21 cellular contexts compared by ENCODE assay signal in the genomic region with DNA sequence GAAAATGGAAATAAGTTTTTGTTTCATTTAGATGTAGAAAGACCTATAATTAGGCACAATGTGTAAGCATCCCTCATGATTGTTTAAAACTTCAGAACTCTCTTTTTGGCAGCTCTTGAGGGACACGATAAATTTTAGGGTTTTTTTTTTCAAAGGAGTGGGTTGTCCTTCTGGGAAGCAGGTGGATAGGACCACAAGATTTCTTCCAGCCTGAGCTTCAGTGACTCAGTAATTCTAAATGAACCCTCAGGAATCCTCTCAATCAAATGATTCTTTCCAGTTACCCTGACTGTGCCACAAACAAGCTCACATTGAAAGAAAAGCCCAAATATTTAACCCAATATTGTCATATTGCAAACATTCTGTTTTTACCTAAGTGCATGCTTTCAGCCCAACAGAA. TPM values are rescaled to one million over a fixed set of nuclear protein-coding genes. Genes with fewer than 3 reads are reported as not detected.
"Had no signal": no experiment of that assay in that cellular context is flagged by ENCODE, and none has a peak within 500 bp of the region (broad histone marks: within the 10 kb centered on the region; RNA-seq: fewer than 3 reads in every experiment).

No MANE protein-coding gene starts in this region.

- H3K4me3 Mint-ChIP-seq: activated CD8-positive, alpha-beta T cell treated with anti-CD3 and anti-CD28 coated beads, Interleukin-2, amount 10 ng/mL, durations not matched to agents 7 days and 5 days; endodermal cell; memory B cell; naive thymus-derived CD8-positive, alpha-beta T cell; stimulated activated naive CD8-positive, alpha-beta T cell treated with anti-CD3 and anti-CD28 coated beads, Interleukin-15, Interleukin-2, amounts not matched to agents 100 ng/mL and 50 ng/mL, for 24 hours; WTC11 had no signal

- H3K27me3 ChIP-seq: brain microvascular endothelial cell, hepatocyte, testis had no signal

- H3K4me3 ChIP-seq: hepatocyte, mucosa of descending colon, testis had no signal

- H3K4me1 Mint-ChIP-seq: memory B cell; naive thymus-derived CD8-positive, alpha-beta T cell; WTC11 had no signal

- FAIRE-seq: keratinocyte had no signal

- H3K4me1 ChIP-seq: testis had no signal

- H3K79me2 ChIP-seq: hepatocyte had no signal

- H3K4me2 ChIP-seq: hepatocyte had no signal

- H3K36me3 Mint-ChIP-seq: activated naive CD4-positive, alpha-beta T cell treated with anti-CD3 and anti-CD28 coated beads, Interleukin-2, amount 50 U/mL, for 72 hours; memory B cell; naive thymus-derived CD8-positive, alpha-beta T cell; WTC11 had no signal

- H2AFZ ChIP-seq: hepatocyte had no signal

- DNase-seq: activated CD4-positive, alpha-beta T cell treated with anti-CD3 and anti-CD28 coated beads for 48 hours; activated CD8-positive, alpha-beta memory T cell treated with anti-CD3 and anti-CD28 coated beads, Interleukin-2, amount 50 U/mL, for 4 hours; activated CD8-positive, alpha-beta T cell treated with anti-CD3 and anti-CD28 coated beads, Interleukin-2, amount 10 ng/mL, durations not matched to agents 7 days and 5 days; activated effector memory CD4-positive, alpha-beta T cell treated with anti-CD3 and anti-CD28 coated beads, Interleukin-2, amount 50 U/mL, for 16 hours; activated T-cell treated with anti-CD3 and anti-CD28 coated beads, Interleukin-2, amount 50 U/mL, for 48 hours; brain microvascular endothelial cell; endodermal cell; erythroblast; mucosa of descending colon; naive thymus-derived CD8-positive, alpha-beta T cell; posterior cingulate gyrus; right cardiac atrium; T-helper 2 cell; testis had no signal

- H3K9me3 ChIP-seq: mucosa of descending colon, testis had no signal

- H3K27ac ChIP-seq: brain microvascular endothelial cell, hepatocyte, testis had no signal

- ATAC-seq: activated CD8-positive, alpha-beta T cell treated with anti-CD3 and anti-CD28 coated beads, Interleukin-2, amount 10 ng/mL, durations not matched to agents 7 days and 5 days; activated naive CD4-positive, alpha-beta T cell treated with anti-CD3 and anti-CD28 coated beads, Interleukin-2, amount 50 U/mL, for 72 hours; left lobe of liver; mucosa of descending colon; naive thymus-derived CD8-positive, alpha-beta T cell; right cardiac atrium; WTC11 had no signal

- H3K9me3 Mint-ChIP-seq: activated naive CD4-positive, alpha-beta T cell treated with anti-CD3 and anti-CD28 coated beads, Interleukin-2, amount 50 U/mL, for 72 hours; endodermal cell; memory B cell; stimulated activated naive CD8-positive, alpha-beta T cell treated with anti-CD3 and anti-CD28 coated beads, Interleukin-15, Interleukin-2, amounts not matched to agents 100 ng/mL and 50 ng/mL, for 24 hours; WTC11 had no signal

- H3K27ac Mint-ChIP-seq: activated CD8-positive, alpha-beta T cell treated with anti-CD3 and anti-CD28 coated beads, Interleukin-2, amount 10 ng/mL, durations not matched to agents 7 days and 5 days; activated naive CD4-positive, alpha-beta T cell treated with anti-CD3 and anti-CD28 coated beads, Interleukin-2, amount 50 U/mL, for 72 hours; endodermal cell; memory B cell; naive thymus-derived CD8-positive, alpha-beta T cell; stimulated activated naive CD8-positive, alpha-beta T cell treated with anti-CD3 and anti-CD28 coated beads, Interleukin-15, Interleukin-2, amounts not matched to agents 100 ng/mL and 50 ng/mL, for 24 hours; WTC11 had no signal

RNA-seq across cellular contexts. Expression of a gene that starts 45.1 kb away (rescaled TPM):
- polyA plus RNA-seq: naive thymus-derived CD8-positive, alpha-beta T cell had no signal
